Comparison of ENCODE assay signal across 20 cellular contexts in the genomic region with DNA sequence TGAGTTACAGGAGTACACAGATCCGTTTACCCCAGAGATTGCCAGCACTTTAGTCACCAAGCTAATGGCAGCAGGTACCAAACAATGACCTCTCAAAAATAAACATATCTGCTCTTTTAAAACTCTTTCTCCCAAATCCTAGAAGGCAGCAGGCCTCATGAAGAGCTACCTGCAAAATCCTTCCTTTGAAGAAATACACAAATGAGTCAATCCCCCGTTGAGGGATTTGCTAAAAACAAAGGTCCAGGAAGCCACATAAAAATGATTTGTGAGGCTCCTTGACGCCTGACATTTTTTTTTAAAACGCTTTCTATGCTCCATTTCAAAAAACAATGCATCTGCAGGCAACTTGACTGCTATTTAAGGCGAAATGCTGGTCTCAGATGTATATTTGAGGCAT. TPM values are rescaled to one million over a fixed set of nuclear protein-coding genes. Genes with fewer than 3 reads are reported as not detected.
DNase-seq lines count a peak whose midpoint lies in the region; ATAC-seq, FAIRE-seq and TF ChIP-seq lines count a peak whose summit lies in the region.
"Had no signal": no experiment of that assay in that cellular context is flagged by ENCODE, and none has a peak within 500 bp of the region (broad histone marks: within the 10 kb centered on the region; RNA-seq: fewer than 3 reads in every experiment).

No MANE protein-coding gene starts in this region.

- WGBS in SK-N-SH (ENCODE audit: low lambda C conversion rate), result 81% methylated on average over 5 of the region's 5 CpGs
- 47% methylated on average over 5 of the region's 5 CpGs for WGBS in smooth muscle cell (ENCODE audit: low lambda C conversion rate)

- no peaks in the 10 kb centered on the region for H3F3A ChIP-seq in SK-N-SH (replicated peaks; ENCODE audit: insufficient read depth)
- peaks cover 6% of the 10 kb centered on the region for H3F3A ChIP-seq in smooth muscle cell (ENCODE audit: low read depth)

- TF ChIP-seq RAD21 in SK-N-SH (IDR thresholded peaks at IDR 0.05; ENCODE audit: low read length), result no peak

- TF ChIP-seq CTCF in SK-N-SH (IDR thresholded peaks at IDR 0.05) (no peak), OCI-LY7 (conservative IDR thresholded peaks at IDR 0.05; ENCODE audit: low read length) (no peak), smooth muscle cell (IDR thresholded peaks at IDR 0.05; ENCODE audit: borderline replicate concordance, insufficient read depth, poor library complexity, severe bottlenecking) (no peak)

- CTCF ChIA-PET in SK-N-SH (lab: Yijun Ruan, JAX) (interaction anchor here (1.0 to 1.8 kb wide), 2 partner anchors 115 to 121 kb away, joined by 3 to 5 read pairs; no protein-coding TSS in a partner anchor), OCI-LY7 (lab: Charles Lee; ENCODE audit: unreplicated experiment) (no interaction called here)

- intact Hi-C loops in OCI-LY7 (cut with micrococcal nuclease; ENCODE audit: unreplicated experiment), result no loop called here

- POLR2A ChIA-PET in SK-N-SH (lab: Yijun Ruan, JAX), result no interaction called here
- POLR2A ChIA-PET in OCI-LY7 (lab: Charles Lee), result interaction anchor here (0.7 kb wide), 1 partner anchor 346 kb away, joined by 3 read pairs; no protein-coding TSS in a partner anchor

- no peak overlapping the region for H3K27ac ChIP-seq in SK-N-SH (ENCODE audit: low read depth in 2 of 2, low read length in 1 of 2)
- no peak overlapping the region for H3K27ac ChIP-seq in OCI-LY7 (ENCODE audit: low read depth, low read length, poor library complexity, severe bottlenecking)
- H3K27ac ChIP-seq in smooth muscle cell (ENCODE audit: low read depth), result no peak overlapping the region
- H3K27ac ChIP-seq: PC-9 had no signal

- H3K9me2 ChIP-seq in SK-N-SH, result no peaks in the 10 kb centered on the region
- H3K9me2 ChIP-seq in OCI-LY7 (ENCODE audit: insufficient read depth, low read length), result no peaks in the 10 kb centered on the region

- no peaks in the 10 kb centered on the region for H4K20me1 ChIP-seq in SK-N-SH (ENCODE audit: insufficient read depth)
- H4K20me1 ChIP-seq in OCI-LY7 (ENCODE audit: insufficient read depth, low read length), result no peaks in the 10 kb centered on the region
- H4K20me1 ChIP-seq in smooth muscle cell (ENCODE audit: low read depth), result no peaks in the 10 kb centered on the region

- H3K9me3 ChIP-seq in SK-N-SH, result no peaks in the 10 kb centered on the region
- no peaks in the 10 kb centered on the region for H3K9me3 ChIP-seq in OCI-LY7 (ENCODE audit: low read length)
- H3K9me3 ChIP-seq in smooth muscle cell (replicated peaks; ENCODE audit: low read depth), result no peaks in the 10 kb centered on the region

- H3K9ac ChIP-seq in SK-N-SH (no peak overlapping the region), smooth muscle cell (ENCODE audit: low read depth) (no peak overlapping the region)

- H3K4me3 ChIP-seq in SK-N-SH (ENCODE audit: low read depth in 2 of 2, low read length in 1 of 2), result no peak overlapping the region
- H3K4me3 ChIP-seq in OCI-LY7 (ENCODE audit: low read depth, low read length, poor library complexity, severe bottlenecking), result no peak overlapping the region
- no peak overlapping the region for H3K4me3 ChIP-seq in smooth muscle cell
- H3K4me3 ChIP-seq: PC-9 had no signal

- no peak for FAIRE-seq in urothelium cell line (lab: Jason Lieb, UNC)
- FAIRE-seq: A204.1 had no signal

- no peak for DNase-seq in SK-N-SH
- peak; percentile 33 for DNase-seq in NCI-H1436 treated with DMSO at 0.1 percent for 48 hours (lab: John Stamatoyannopoulos, UW)
- no peak for DNase-seq in OCI-LY7 (ENCODE audit: low spot score)
- DNase-seq in smooth muscle cell (lab: John Stamatoyannopoulos, UW; ENCODE audit: unreplicated experiment), result no peak
- DNase-seq in activated T-cell treated with anti-CD3 and anti-CD28 coated beads, Interleukin-2, amount 50 U/mL, for 1 hour, result no peak
- DNase-seq in urothelium cell line (ENCODE audit: low spot score), result no peak
- DNase-seq: C1 segment of cervical spinal cord, DMS53, HFFc6, KG1, MM.1S, NCI-H146, NCI-H2171 treated with DMSO at 0.1 percent for 48 hours, NCI-H510A, PC-9, T-cell had no signal

- H3K27me3 ChIP-seq in SK-N-SH (ENCODE audit: insufficient read depth) (no peaks in the 10 kb centered on the region), smooth muscle cell (ENCODE audit: low read depth) (no peaks in the 10 kb centered on the region)

- no peak for TF ChIP-seq EP300 in SK-N-SH (IDR thresholded peaks at IDR 0.05; ENCODE audit: borderline replicate concordance in 1 of 2, low read depth in 1 of 2, low read length in 1 of 2)

- no peaks in the 10 kb centered on the region for H3K79me2 ChIP-seq in SK-N-SH (ENCODE audit: insufficient read depth)
- no peaks in the 10 kb centered on the region for H3K79me2 ChIP-seq in OCI-LY7 (ENCODE audit: insufficient read depth, low read depth, low read length)
- H3K79me2 ChIP-seq in smooth muscle cell (ENCODE audit: low read depth), result no peaks in the 10 kb centered on the region

- no peaks in the 10 kb centered on the region for H3K36me3 ChIP-seq in SK-N-SH (replicated peaks in 1 of 2; ENCODE audit: control insufficient read depth in 1 of 2, insufficient read depth in 2 of 2, low read length in 1 of 2)
- H3K36me3 ChIP-seq in OCI-LY7 (ENCODE audit: insufficient read depth, low read length), result no peaks in the 10 kb centered on the region
- H3K36me3 ChIP-seq in smooth muscle cell (ENCODE audit: low read depth), result no peaks in the 10 kb centered on the region

- H2AFZ ChIP-seq in SK-N-SH (ENCODE audit: low read depth), result peak overlapping the region; percentile 5; the same call in 1 of the 2 replicates
- H2AFZ ChIP-seq in OCI-LY7 (ENCODE audit: low read length), result peak overlapping the region; percentile 13
- peak overlapping the region; percentile 31 for H2AFZ ChIP-seq in smooth muscle cell (ENCODE audit: low read depth)
- H2AFZ ChIP-seq: PC-9 had no signal

- ATAC-seq in SK-N-SH treated with all-trans-retinoic acid at 6 μM for 48 hours (no peak), GM19324 (IDR thresholded peaks at IDR 0.05; ENCODE audit: low FRiP score, unreplicated experiment) (no peak)
- ATAC-seq: T-cell had no signal

- BruUV-seq in OCI-LY7 (replicated peaks; lab: Mats Ljungman, UMichigan), result no TSS peak

- H3K4me2 ChIP-seq in SK-N-SH (no peak overlapping the region), OCI-LY7 (ENCODE audit: low read length) (no peak overlapping the region), smooth muscle cell (no peak overlapping the region)
- H3K4me2 ChIP-seq: PC-9 had no signal

- no peaks in the 10 kb centered on the region; a peak in 1 of 4 replicates for H3K4me1 ChIP-seq in SK-N-SH (ENCODE audit: control insufficient read depth in 1 of 2, insufficient read depth in 2 of 2, low read depth in 1 of 2, low read length in 1 of 2)
- no peaks in the 10 kb centered on the region for H3K4me1 ChIP-seq in OCI-LY7 (ENCODE audit: insufficient read depth, low read length, poor library complexity, severe bottlenecking)
- H3K4me1 ChIP-seq in smooth muscle cell (ENCODE audit: low read depth), result peaks cover 4% of the 10 kb centered on the region

TF ChIP-seq in SK-N-SH, 30 proteins besides CTCF, POLR2A, EP300 and RAD21 (continues in another document):
- no peak for TF ChIP-seq RCOR1 (IDR thresholded peaks at IDR 0.05; ENCODE audit: low read length)
- no peak for TF ChIP-seq JUND (IDR thresholded peaks at IDR 0.05)
- TF ChIP-seq POLR2AphosphoS5 (IDR thresholded peaks at IDR 0.05; ENCODE audit: low read depth, low read length), result no peak
- TF ChIP-seq YY1 (IDR thresholded peaks at IDR 0.05; ENCODE audit: low read depth), result no peak
- no peak for TF ChIP-seq TEAD4 (IDR thresholded peaks at IDR 0.05; ENCODE audit: borderline replicate concordance, insufficient read depth)
- no peak for TF ChIP-seq TAF1 (IDR thresholded peaks at IDR 0.05; ENCODE audit: borderline replicate concordance, low read depth, low read length)
- TF ChIP-seq TCF12 (IDR thresholded peaks at IDR 0.05), result no peak
- TF ChIP-seq, protein P1, sequence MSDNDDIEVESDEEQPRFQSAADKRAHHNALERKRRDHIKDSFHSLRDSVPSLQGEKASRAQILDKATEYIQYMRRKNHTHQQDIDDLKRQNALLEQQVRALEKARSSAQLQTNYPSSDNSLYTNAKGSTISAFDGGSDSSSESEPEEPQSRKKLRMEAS (IDR thresholded peaks at IDR 0.05; ENCODE audit: low read depth), result no peak

TF ChIP-seq in SK-N-SH treated with all-trans-retinoic acid at 6 μM for 48 hours, 23 proteins besides CTCF, POLR2A, EP300 and RAD21 (continues in another document):
- TF ChIP-seq, protein P2, sequence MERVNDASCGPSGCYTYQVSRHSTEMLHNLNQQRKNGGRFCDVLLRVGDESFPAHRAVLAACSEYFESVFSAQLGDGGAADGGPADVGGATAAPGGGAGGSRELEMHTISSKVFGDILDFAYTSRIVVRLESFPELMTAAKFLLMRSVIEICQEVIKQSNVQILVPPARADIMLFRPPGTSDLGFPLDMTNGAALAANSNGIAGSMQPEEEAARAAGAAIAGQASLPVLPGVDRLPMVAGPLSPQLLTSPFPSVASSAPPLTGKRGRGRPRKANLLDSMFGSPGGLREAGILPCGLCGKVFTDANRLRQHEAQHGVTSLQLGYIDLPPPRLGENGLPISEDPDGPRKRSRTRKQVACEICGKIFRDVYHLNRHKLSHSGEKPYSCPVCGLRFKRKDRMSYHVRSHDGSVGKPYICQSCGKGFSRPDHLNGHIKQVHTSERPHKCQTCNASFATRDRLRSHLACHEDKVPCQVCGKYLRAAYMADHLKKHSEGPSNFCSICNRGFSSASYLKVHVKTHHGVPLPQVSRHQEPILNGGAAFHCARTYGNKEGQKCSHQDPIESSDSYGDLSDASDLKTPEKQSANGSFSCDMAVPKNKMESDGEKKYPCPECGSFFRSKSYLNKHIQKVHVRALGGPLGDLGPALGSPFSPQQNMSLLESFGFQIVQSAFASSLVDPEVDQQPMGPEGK (CRISPR knock-in tag; IDR thresholded peaks at IDR 0.05; ENCODE audit: borderline replicate concordance), result no peak
- TF ChIP-seq TCF4 (CRISPR knock-in tag; IDR thresholded peaks at IDR 0.05; ENCODE audit: borderline replicate concordance), result no peak
- TF ChIP-seq, protein P3, sequence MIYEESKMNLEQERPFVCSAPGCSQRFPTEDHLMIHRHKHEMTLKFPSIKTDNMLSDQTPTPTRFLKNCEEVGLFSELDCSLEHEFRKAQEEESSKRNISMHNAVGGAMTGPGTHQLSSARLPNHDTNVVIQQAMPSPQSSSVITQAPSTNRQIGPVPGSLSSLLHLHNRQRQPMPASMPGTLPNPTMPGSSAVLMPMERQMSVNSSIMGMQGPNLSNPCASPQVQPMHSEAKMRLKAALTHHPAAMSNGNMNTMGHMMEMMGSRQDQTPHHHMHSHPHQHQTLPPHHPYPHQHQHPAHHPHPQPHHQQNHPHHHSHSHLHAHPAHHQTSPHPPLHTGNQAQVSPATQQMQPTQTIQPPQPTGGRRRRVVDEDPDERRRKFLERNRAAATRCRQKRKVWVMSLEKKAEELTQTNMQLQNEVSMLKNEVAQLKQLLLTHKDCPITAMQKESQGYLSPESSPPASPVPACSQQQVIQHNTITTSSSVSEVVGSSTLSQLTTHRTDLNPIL (CRISPR knock-in tag; IDR thresholded peaks at IDR 0.05; ENCODE audit: low read depth), result no peak
- no peak for TF ChIP-seq ZFP3 (CRISPR knock-in tag; IDR thresholded peaks at IDR 0.05)

RNA-seq across cellular contexts. Expression of a gene that starts 58.2 kb away (rescaled TPM):
- polyA plus RNA-seq in SK-N-SH (2012; rRNA removed) (not detected in 2 replicates), smooth muscle cell (not detected in 2 replicates)
- polyA plus RNA-seq in SK-N-SH (2012; cell fraction: cytosol; rRNA removed), result 0.10 TPM in 1 of 2 replicates, not detected in the other
- not detected in 2 replicates for polyA plus RNA-seq in SK-N-SH (2012; cell fraction: nucleus; rRNA removed)
- total RNA-seq in OCI-LY7 (2014; rRNA removed; shearing (Covaris generic)), result 0.23 TPM in 1 of 2 replicates, not detected in the other
- total RNA-seq in OCI-LY7 (2022) (not detected in 2 replicates), smooth muscle cell (not detected in 2 replicates)
- total RNA-seq: HFFc6, PC-9, SK-MEL-5, T-cell had no signal
